9 cellular contexts compared by ENCODE assay signal in genomic region chr3:172140499-172141391, GRCh38.
DNase-seq lines count a peak whose midpoint lies in the region; ATAC-seq and TF ChIP-seq lines count a peak whose summit lies in the region.
"Had no signal": no experiment of that assay in that cellular context is flagged by ENCODE, and none has a peak within 500 bp of the region (broad histone marks: within the 10 kb centered on the region; RNA-seq: fewer than 3 reads in every experiment).

No MANE protein-coding gene starts in this region.

- peak; percentile 24 for ATAC-seq in activated T-helper 17 cell treated with anti-CD3 and anti-CD28 coated beads, Interleukin-2, amount 50 U/mL, for 72 hours (replicated peaks)
- ATAC-seq in GM18909 (IDR thresholded peaks at IDR 0.05; ENCODE audit: poor library complexity, unreplicated experiment) (no peak), HG03039 (IDR thresholded peaks at IDR 0.05; ENCODE audit: unreplicated experiment) (no peak)

- intact Hi-C loops in stomach (cut with DNase I; ENCODE audit: low total_unique reads) (no loop called here), posterior cingulate gyrus (cut with DNase I) (no loop called here)

- no peaks in the 10 kb centered on the region for H3K36me3 ChIP-seq in stomach

- peak overlapping the region; percentile 30 for H3K4me3 Mint-ChIP-seq in activated T-helper 17 cell treated with anti-CD3 and anti-CD28 coated beads, Interleukin-2, amount 50 U/mL, for 72 hours

- WGBS in stomach, 5 donors, result 20 to 22% (median 21%) methylated on average over 7 of the region's 7 CpGs

- H3K27me3 Mint-ChIP-seq in activated T-helper 17 cell treated with anti-CD3 and anti-CD28 coated beads, Interleukin-2, amount 50 U/mL, for 72 hours, result no peaks in the 10 kb centered on the region

- no peak overlapping the region for H3K4me3 ChIP-seq in stomach

- peaks cover 28% of the 10 kb centered on the region for H3K4me1 Mint-ChIP-seq in activated T-helper 17 cell treated with anti-CD3 and anti-CD28 coated beads, Interleukin-2, amount 50 U/mL, for 72 hours

- TF ChIP-seq CTCF in stomach (IDR thresholded peaks at IDR 0.05), result no peak

- peak overlapping the region; percentile 56 for H3K27ac Mint-ChIP-seq in activated T-helper 17 cell treated with anti-CD3 and anti-CD28 coated beads, Interleukin-2, amount 50 U/mL, for 72 hours

- peak; percentile 38 for TF ChIP-seq EP300 in stomach (IDR thresholded peaks at IDR 0.05)

- no peaks in the 10 kb centered on the region for H3K36me3 Mint-ChIP-seq in activated T-helper 17 cell treated with anti-CD3 and anti-CD28 coated beads, Interleukin-2, amount 50 U/mL, for 72 hours (ENCODE audit: low read depth)

- peak overlapping the region; percentile 62 to 87 (median 77) for H3K27ac ChIP-seq in stomach
- H3K27ac ChIP-seq: VCaP had no signal

- no peak for TF ChIP-seq POLR2A in stomach (IDR thresholded peaks at IDR 0.05)

- no peaks in the 10 kb centered on the region for H3K9me3 Mint-ChIP-seq in activated T-helper 17 cell treated with anti-CD3 and anti-CD28 coated beads, Interleukin-2, amount 50 U/mL, for 72 hours

- H3K27me3 ChIP-seq in stomach, result no peaks in the 10 kb centered on the region

- peak; percentile 45 for DNase-seq in HPDE6-E6E7 (ENCODE audit: extremely low spot score)
- DNase-seq in hepatic stellate cell (ENCODE audit: low spot score), result peak; percentile 64
- DNase-seq in stomach, result no peak
- DNase-seq in anterior cingulate cortex (lab: John Stamatoyannopoulos, UW), result no peak
- DNase-seq in posterior cingulate gyrus, result no peak

- H3K9me3 ChIP-seq in stomach, result no peaks in the 10 kb centered on the region

- peaks cover 71 to 95% (median 82%) of the 10 kb centered on the region in 4 donors for H3K4me1 ChIP-seq in stomach

Comparison
In these comparisons a context has a peak if more than half of its experiments do, and no peak if none do; other contexts are left out.
1. DNase-seq: peak in HPDE6-E6E7 (single experiment) and hepatic stellate cell (single experiment); none in stomach (single experiment), anterior cingulate cortex (0 of 58) and posterior cingulate gyrus (0 of 10).